In genomic region chr22:25202290-25202921, GRCh38 we compare ENCODE assay signal across 8 cellular contexts. TPM values are rescaled to one million over a fixed set of nuclear protein-coding genes. Genes with fewer than 3 reads are reported as not detected.
DNase-seq lines count a peak whose midpoint lies in the region; ATAC-seq and TF ChIP-seq lines count a peak whose summit lies in the region.

No MANE protein-coding gene starts in this region.

- intact Hi-C loops in Calu3 (cut with micrococcal nuclease; ENCODE audit: unreplicated experiment) = no loop called here
- intact Hi-C loops in Right ventricle myocardium superior (cut with DNase I) = no loop called here
- intact Hi-C loops in prostate gland (cut with DNase I) = loop anchor here (5.0 kb wide), 1 partner anchor 570 kb away; no protein-coding TSS in a partner anchor

- peak; percentile 59 for ATAC-seq in Right ventricle myocardium superior (ENCODE audit: poor library complexity)
- ATAC-seq in HG03571 (IDR thresholded peaks at IDR 0.05; ENCODE audit: unreplicated experiment) = no peak
- ATAC-seq in HG02588 (IDR thresholded peaks at IDR 0.05; ENCODE audit: unreplicated experiment) = no peak

- peaks cover 6% of the 10 kb centered on the region for H3K36me3 Mint-ChIP-seq in Calu3 (ENCODE audit: insufficient read depth, unreplicated experiment)
- H3K36me3 Mint-ChIP-seq in activated naive CD4-positive, alpha-beta T cell treated with anti-CD3 and anti-CD28 coated beads, Interleukin-2, amount 10 ng/mL, durations not matched to agents 7 days and 5 days = no peaks in the 10 kb centered on the region

- no peak overlapping the region for H3K4me3 ChIP-seq in SJSA1
- H3K4me3 ChIP-seq in prostate gland = no peak overlapping the region

- H3K27me3 ChIP-seq in SJSA1 (replicated peaks) = 0 out of 2 replicates have a peak, but pooled peaks cover 3% of the 10 kb centered on the region
- H3K27me3 ChIP-seq in prostate gland (replicated peaks; ENCODE audit: insufficient read depth) = no peaks in the 10 kb centered on the region

- DNase-seq in Calu3 = peak; percentile 78
- peak; percentile 34 to 51 for DNase-seq in Kasumi-1 (lab: John Stamatoyannopoulos, UW)
- peak; percentile 34 to 60 for DNase-seq in SJSA1 (ENCODE audit: low read depth in 1 of 2, low spot score in 2 of 2)
- peak; percentile 70 for DNase-seq in activated naive CD4-positive, alpha-beta T cell treated with anti-CD3 and anti-CD28 coated beads, Interleukin-2, amount 10 ng/mL, durations not matched to agents 7 days and 5 days
- peak; percentile 54 for DNase-seq in Right ventricle myocardium superior
- DNase-seq in prostate gland (ENCODE audit: low spot score) = peak; percentile 41

- no peaks in the 10 kb centered on the region for H3K27me3 Mint-ChIP-seq in Calu3 (ENCODE audit: unreplicated experiment)
- no peaks in the 10 kb centered on the region for H3K27me3 Mint-ChIP-seq in activated naive CD4-positive, alpha-beta T cell treated with anti-CD3 and anti-CD28 coated beads, Interleukin-2, amount 10 ng/mL, durations not matched to agents 7 days and 5 days

- H3K27ac Mint-ChIP-seq in Calu3 (ENCODE audit: unreplicated experiment) = peak overlapping the region; percentile 58
- no peak overlapping the region for H3K27ac Mint-ChIP-seq in activated naive CD4-positive, alpha-beta T cell treated with anti-CD3 and anti-CD28 coated beads, Interleukin-2, amount 10 ng/mL, durations not matched to agents 7 days and 5 days

- CTCF ChIA-PET in Calu3 (lab: Charles Lee) = interaction anchor here (0.6 to 1.2 kb wide), 5 partner anchors 9 to 244 kb away, joined by 3 to 5 read pairs (median 3); no protein-coding TSS in a partner anchor
- CTCF ChIA-PET in activated naive CD4-positive, alpha-beta T cell treated with anti-CD3 and anti-CD28 coated beads, Interleukin-2, amount 10 ng/mL, durations not matched to agents 7 days and 5 days (lab: Charles Lee) = interaction anchor here (0.6 to 3.0 kb wide), 15 partner anchors 11 to 1128 kb away, joined by 3 to 16 read pairs (median 4); no protein-coding TSS in a partner anchor

- 59% methylated on average over 15 of the region's 15 CpGs for WGBS in prostate gland

- no peaks in the 10 kb centered on the region for H3K4me1 ChIP-seq in SJSA1 (replicated peaks)
- no peaks in the 10 kb centered on the region for H3K4me1 ChIP-seq in prostate gland (replicated peaks)

- no TSS peak for BruUV-seq in Calu3 (replicated peaks; lab: Mats Ljungman, UMichigan)

- H3K36me3 ChIP-seq in SJSA1 (no peaks in the 10 kb centered on the region), prostate gland (no peaks in the 10 kb centered on the region)

- no peak for TF ChIP-seq POLR2A in prostate gland (IDR thresholded peaks at IDR 0.05)

- TF ChIP-seq CTCF in Calu3 (IDR thresholded peaks at IDR 0.05; ENCODE audit: unreplicated experiment) (peak; percentile 76), prostate gland (IDR thresholded peaks at IDR 0.05) (peak; percentile 48 to 69 (median 64))

- H3K9me3 ChIP-seq in SJSA1 (replicated peaks) (no peaks in the 10 kb centered on the region), prostate gland (no peaks in the 10 kb centered on the region)

- H3K27ac ChIP-seq in SJSA1 (no peak overlapping the region), prostate gland (no peak overlapping the region)

- H3K9me3 Mint-ChIP-seq in Calu3 (ENCODE audit: low read depth, unreplicated experiment) = no peaks in the 10 kb centered on the region
- no peaks in the 10 kb centered on the region for H3K9me3 Mint-ChIP-seq in activated naive CD4-positive, alpha-beta T cell treated with anti-CD3 and anti-CD28 coated beads, Interleukin-2, amount 10 ng/mL, durations not matched to agents 7 days and 5 days

- H3K4me1 Mint-ChIP-seq in Calu3 (ENCODE audit: low read depth, unreplicated experiment) = no peaks in the 10 kb centered on the region
- H3K4me1 Mint-ChIP-seq in activated naive CD4-positive, alpha-beta T cell treated with anti-CD3 and anti-CD28 coated beads, Interleukin-2, amount 10 ng/mL, durations not matched to agents 7 days and 5 days = no peaks in the 10 kb centered on the region

- H3K4me3 Mint-ChIP-seq in Calu3 (ENCODE audit: low read depth, unreplicated experiment) = no peak overlapping the region
- H3K4me3 Mint-ChIP-seq in activated naive CD4-positive, alpha-beta T cell treated with anti-CD3 and anti-CD28 coated beads, Interleukin-2, amount 10 ng/mL, durations not matched to agents 7 days and 5 days = no peak overlapping the region

RNA-seq across cellular contexts. Expression of gene CRYBB3, which starts 2.7 kb away (rescaled TPM):
- total RNA-seq in Calu3 (2022) (1.4 and 1.8 TPM in 2 replicates), Right ventricle myocardium superior (not detected), prostate gland (under 1 TPM in 1 of 2 donors, not detected in 1; 0.36 TPM)
- not detected in 2 replicates for total RNA-seq in SJSA1 (2014; rRNA removed; shearing (Covaris generic))

RNA-seq across cellular contexts. Expression of gene CRYBB2, which starts 17.0 kb away (rescaled TPM):
- total RNA-seq in Calu3 (2022) = 0.42 TPM in 1 of 2 replicates, not detected in the other
- 0.21 TPM in 1 of 2 replicates, not detected in the other for total RNA-seq in SJSA1 (2014; rRNA removed; shearing (Covaris generic))
- not detected for total RNA-seq in Right ventricle myocardium superior
- 1 to 10 TPM in 1 of 2 donors, not detected in 1; 1.9 TPM for total RNA-seq in prostate gland
